ENCODE assay signal across 9 cellular contexts in the genomic region with DNA sequence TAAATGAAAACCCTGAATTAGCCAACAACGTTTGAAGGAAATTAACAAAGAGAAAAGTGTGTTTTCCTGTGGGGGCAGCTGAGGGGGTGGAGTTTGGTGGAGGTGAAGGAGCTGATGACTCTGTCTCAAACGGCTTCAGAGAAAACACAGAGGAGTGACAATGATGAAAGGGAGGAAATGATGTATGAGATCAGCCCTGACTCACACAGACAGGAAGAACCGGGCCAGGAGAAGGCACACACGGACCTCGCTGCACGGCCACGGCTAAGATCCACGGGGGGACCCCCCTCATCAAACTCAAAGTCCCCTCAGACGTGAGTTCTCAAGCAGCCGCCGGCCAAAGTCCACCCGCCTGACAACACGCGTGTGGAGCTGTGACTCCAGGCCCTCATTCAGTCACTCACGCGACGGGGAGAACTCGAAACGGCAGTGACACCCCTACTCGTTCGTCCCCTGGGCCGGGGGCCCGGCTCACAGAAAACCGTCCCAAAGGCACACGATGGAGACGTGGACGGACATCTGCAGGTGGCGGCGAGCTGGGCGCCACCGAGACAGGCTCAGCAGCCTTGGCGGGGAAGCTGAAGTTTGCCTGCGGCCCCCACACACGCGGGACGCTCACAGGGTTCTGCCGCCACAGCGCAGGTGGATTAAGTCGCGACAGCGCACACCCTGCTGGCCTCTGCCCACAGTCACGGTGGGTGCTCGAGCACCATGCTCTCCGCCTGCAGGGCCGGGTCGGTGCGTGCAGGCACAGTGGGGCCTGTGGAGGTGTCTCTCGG. TPM values are rescaled to one million over a fixed set of nuclear protein-coding genes. Genes with fewer than 3 reads are reported as not detected.
DNase-seq lines count a peak whose midpoint lies in the region; ATAC-seq and TF ChIP-seq lines count a peak whose summit lies in the region.
"Had no signal": no experiment of that assay in that cellular context is flagged by ENCODE, and none has a peak within 500 bp of the region (broad histone marks: within the 10 kb centered on the region; RNA-seq: fewer than 3 reads in every experiment).

No MANE protein-coding gene starts in this region.

- no peak overlapping the region for H3K9ac ChIP-seq in GM23248

- DNase-seq in GM23248 (peak; percentile 51), amniotic epithelial cell (ENCODE audit: low read depth) (peak; percentile 29), COLO668 (lab: John Stamatoyannopoulos, UW; ENCODE audit: unreplicated experiment) (no peak), immature natural killer cell (no peak), omental fat pad (ENCODE audit: low spot score) (no peak), NCI-H1694 treated with DMSO at 0.1 percent for 48 hours (lab: John Stamatoyannopoulos, UW) (no peak)
- DNase-seq in stimulated activated CD4-positive, alpha-beta T cell treated with anti-CD3 and anti-CD28 coated beads, Interleukin-12 subunit alpha, Interleukin-12 subunit beta, amount 100 ng/mL, for 4 hours, result peak; percentile 30
- DNase-seq: activated B cell treated with CpG ODN at 0.5 μM for 24 hours had no signal

- peak overlapping the region; percentile 67 for H3K4me3 Mint-ChIP-seq in T-helper 1 cell treated with Interleukin-12 subunit alpha and Interleukin-12 subunit beta and Interleukin-4 antibody, amounts not matched to agents 30 μg/mL and 1 μg/mL, for 36 hours
- peak overlapping the region in 1 of 5 donors; percentile 10 for H3K4me3 Mint-ChIP-seq in immature natural killer cell
- H3K4me3 Mint-ChIP-seq: activated B cell treated with CpG ODN at 0.5 μM for 24 hours had no signal

- no peaks in the 10 kb centered on the region for H3K9me3 ChIP-seq in GM23248 (ENCODE audit: low read depth)

- TF ChIP-seq CTCF in omental fat pad (IDR thresholded peaks at IDR 0.05), result no peak

- H3F3A ChIP-seq in GM23248 (ENCODE audit: insufficient read depth), result 0 out of 2 replicates have a peak, but pooled peaks cover 3% of the 10 kb centered on the region

- H3K27ac ChIP-seq in GM23248, result no peak overlapping the region

- peaks cover 44% of the 10 kb centered on the region for H3K36me3 Mint-ChIP-seq in T-helper 1 cell treated with Interleukin-12 subunit alpha and Interleukin-12 subunit beta and Interleukin-4 antibody, amounts not matched to agents 30 μg/mL and 1 μg/mL, for 36 hours (ENCODE audit: low read depth)
- H3K36me3 Mint-ChIP-seq in immature natural killer cell, result peaks cover 19 to 33% (median 22%) of the 10 kb centered on the region in 3 donors

- H2AFZ ChIP-seq in GM23248, result no peak overlapping the region

- peaks cover 20% of the 10 kb centered on the region for H3K4me1 Mint-ChIP-seq in T-helper 1 cell treated with Interleukin-12 subunit alpha and Interleukin-12 subunit beta and Interleukin-4 antibody, amounts not matched to agents 30 μg/mL and 1 μg/mL, for 36 hours (ENCODE audit: low read depth)
- H3K4me1 Mint-ChIP-seq in immature natural killer cell, result peaks cover 15 to 16% of the 10 kb centered on the region in 2 donors

- no peak for ATAC-seq in omental fat pad (ENCODE audit: low FRiP score)

- H3K4me3 ChIP-seq in GM23248, result no peak overlapping the region

- H3K4me1 ChIP-seq in GM23248 (ENCODE audit: insufficient read depth), result peaks cover 4% of the 10 kb centered on the region; the same call in 1 of the 2 replicates

- H3K79me2 ChIP-seq in GM23248 (ENCODE audit: insufficient read depth), result no peaks in the 10 kb centered on the region

- H3K27me3 Mint-ChIP-seq in T-helper 1 cell treated with Interleukin-12 subunit alpha and Interleukin-12 subunit beta and Interleukin-4 antibody, amounts not matched to agents 30 μg/mL and 1 μg/mL, for 36 hours (ENCODE audit: low read depth), result no peaks in the 10 kb centered on the region
- H3K27me3 Mint-ChIP-seq in immature natural killer cell (ENCODE audit: low read depth in 3 of 3), result peaks cover 0 to 3% (median 1%) of the 10 kb centered on the region in 3 donors
- H3K27me3 Mint-ChIP-seq: activated B cell treated with CpG ODN at 0.5 μM for 24 hours had no signal

- H3K9me3 Mint-ChIP-seq in T-helper 1 cell treated with Interleukin-12 subunit alpha and Interleukin-12 subunit beta and Interleukin-4 antibody, amounts not matched to agents 30 μg/mL and 1 μg/mL, for 36 hours, result peaks cover 39% of the 10 kb centered on the region
- peaks cover 0 to 22% (median 5%) of the 10 kb centered on the region in 6 donors for H3K9me3 Mint-ChIP-seq in immature natural killer cell

- no peaks in the 10 kb centered on the region for H3K36me3 ChIP-seq in GM23248 (ENCODE audit: low read depth)

- no peaks in the 10 kb centered on the region for H3K9me2 ChIP-seq in GM23248 (ENCODE audit: insufficient read depth)

- no peak overlapping the region for H3K4me2 ChIP-seq in GM23248 (ENCODE audit: unreplicated experiment)

- H3K27me3 ChIP-seq in GM23248 (replicated peaks; ENCODE audit: insufficient read depth), result no peaks in the 10 kb centered on the region

- H3K27ac Mint-ChIP-seq in T-helper 1 cell treated with Interleukin-12 subunit alpha and Interleukin-12 subunit beta and Interleukin-4 antibody, amounts not matched to agents 30 μg/mL and 1 μg/mL, for 36 hours, result peak overlapping the region; percentile 93
- peak overlapping the region in 2 of 6 donors; percentile 12 to 47 for H3K27ac Mint-ChIP-seq in immature natural killer cell
- H3K27ac Mint-ChIP-seq: activated B cell treated with CpG ODN at 0.5 μM for 24 hours had no signal

- in situ Hi-C loops in GM23248 (cut with MboI), result no loop called here

- WGBS in GM23248 (ENCODE audit: low coverage in 1 of 2, low lambda C conversion rate in 2 of 2, missing lambda C conversion rate in 2 of 2), 2 experiments, result 87 to 89% methylated on average over 41 to 48 of the region's 48 CpGs

- H4K20me1 ChIP-seq in GM23248 (ENCODE audit: insufficient read depth), result no peaks in the 10 kb centered on the region

RNA-seq across cellular contexts. Expression of a gene that starts 28.8 kb away (rescaled TPM):
- 16.6 and 20.5 TPM in 2 replicates for total RNA-seq in GM23248 (2014; rRNA removed; shearing (Covaris generic))
- polyA plus RNA-seq in GM23248 (2016; fragmentation: Nextera tagmentation; extraction: Ambion mirVana) (4.7 and 7.4 TPM in 2 replicates), immature natural killer cell (1 to 10 TPM; 2.8 to 5.1 (median 4.2) TPM)
- total RNA-seq in omental fat pad, result 10 to 100 TPM in 1 of 4 donors, 1 to 10 TPM in 3; 4.5 to 12.0 (median 5.7) TPM

RNA-seq across cellular contexts. Expression of a gene that starts 39.3 kb away (rescaled TPM):
- total RNA-seq in GM23248 (2014; rRNA removed; shearing (Covaris generic)), result 32.4 and 34.5 TPM in 2 replicates
- 28.1 TPM in 2 replicates for polyA plus RNA-seq in GM23248 (2016; fragmentation: Nextera tagmentation; extraction: Ambion mirVana)
- 10 to 100 TPM; 37.2 to 44.1 (median 41.4) TPM for polyA plus RNA-seq in immature natural killer cell
- total RNA-seq in omental fat pad, result 10 to 100 TPM; 25.7 to 35.3 (median 34.0) TPM

Comparison
In these comparisons a context has a peak if more than half of its experiments do, and no peak if none do; other contexts are left out.
1. DNase-seq: peak in GM23248 (single experiment), amniotic epithelial cell (single experiment) and stimulated activated CD4-positive, alpha-beta T cell treated with anti-CD3 and anti-CD28 coated beads, Interleukin-12 subunit alpha, Interleukin-12 subunit beta, amount 100 ng/mL, for 4 hours (single experiment); none in COLO668 (single experiment), immature natural killer cell (0 of 3), omental fat pad (single experiment) and NCI-H1694 treated with DMSO at 0.1 percent for 48 hours (single experiment).